24 cellular contexts compared by ENCODE assay signal in genomic region chr7:127833641-127834040, GRCh38.
DNase-seq lines count a peak whose midpoint lies in the region; ATAC-seq, FAIRE-seq and TF ChIP-seq lines count a peak whose summit lies in the region.
"Had no signal": no experiment of that assay in that cellular context is flagged by ENCODE, and none has a peak within 500 bp of the region (broad histone marks: within the 10 kb centered on the region; RNA-seq: fewer than 3 reads in every experiment).

No MANE protein-coding gene starts in this region.

- H3K4me3 ChIP-seq in HepG2 (replicated peaks in 1 of 3; ENCODE audit: insufficient read depth in 1 of 3, low read depth in 2 of 3, low read length in 3 of 3), result no peak overlapping the region
- H3K4me3 ChIP-seq in CD4-positive, alpha-beta memory T cell (ENCODE audit: low read length in 2 of 2), result no peak overlapping the region
- H3K4me3 ChIP-seq: HAP-1, left lung had no signal

- intact Hi-C loops in HepG2 (cut with micrococcal nuclease; ENCODE audit: unreplicated experiment), result no loop called here
- intact Hi-C loops in CD4-positive, alpha-beta memory T cell (cut with micrococcal nuclease), result no loop called here

- CTCF ChIA-PET in HepG2 (lab: Yijun Ruan, JAX; ENCODE audit: low intra/inter-chr PET ratio, low total read pairs), result no interaction called here
- CTCF ChIA-PET in CD4-positive, alpha-beta memory T cell (lab: Charles Lee; ENCODE audit: partially characterized antibody), result no interaction called here

- no peak for FAIRE-seq in HepG2 (lab: Jason Lieb, UNC)
- FAIRE-seq: astrocyte, urothelium cell line had no signal

- peaks cover 0 to 9% (median 4%) of the 10 kb centered on the region in 4 donors for H3K4me1 Mint-ChIP-seq in CD4-positive, alpha-beta memory T cell

- H3K27ac ChIP-seq in HepG2 (ENCODE audit: extremely low read length, insufficient read depth, low read length), result no peak overlapping the region
- H3K27ac ChIP-seq in CD4-positive, alpha-beta memory T cell (ENCODE audit: low read depth, low read length), result no peak overlapping the region
- H3K27ac ChIP-seq: VCaP had no signal

- 100% methylated on average over 1 of the region's 1 CpG for WGBS in HepG2 (ENCODE audit: low lambda C conversion rate)

- peaks cover 21 to 50% of the 10 kb centered on the region in 2 donors for H3K36me3 Mint-ChIP-seq in CD4-positive, alpha-beta memory T cell

- POLR2A ChIA-PET in HepG2 (lab: Yijun Ruan, JAX), result no interaction called here
- POLR2A ChIA-PET in CD4-positive, alpha-beta memory T cell (lab: Charles Lee; ENCODE audit: partially characterized antibody), result no interaction called here

- no peaks in the 10 kb centered on the region for H3K27me3 Mint-ChIP-seq in CD4-positive, alpha-beta memory T cell
- H3K27me3 Mint-ChIP-seq: CD8-positive, alpha-beta memory T cell; T-cell had no signal

- H3K27me3 ChIP-seq in HepG2 (ENCODE audit: control insufficient read depth in 1 of 2, insufficient read depth in 2 of 2, low read length in 2 of 2), result no peaks in the 10 kb centered on the region
- no peaks in the 10 kb centered on the region for H3K27me3 ChIP-seq in CD4-positive, alpha-beta memory T cell (ENCODE audit: insufficient read depth, low read length)
- H3K27me3 ChIP-seq: left lung had no signal

- in situ Hi-C loops in HepG2 (cut with HindIII; ENCODE audit: extremely low pct_ligation_motif_present, low pct_unique_long_range_greater_than_20kb), result no loop called here

- H4K20me1 ChIP-seq in HepG2 (ENCODE audit: insufficient read depth, low read length), result no peaks in the 10 kb centered on the region

- peaks cover 1 to 10% of the 10 kb centered on the region in 2 experiments; a peak in 2 of 5 replicates for H3K36me3 ChIP-seq in HepG2 (replicated peaks in 1 of 2; ENCODE audit: control insufficient read depth in 1 of 2, insufficient read depth in 2 of 2, low read length in 2 of 2)
- no peaks in the 10 kb centered on the region for H3K36me3 ChIP-seq in CD4-positive, alpha-beta memory T cell (ENCODE audit: insufficient read depth, low read length)
- H3K36me3 ChIP-seq: HAP-1 had no signal

- no peak for TF ChIP-seq POLR2A in HepG2 (IDR thresholded peaks at IDR 0.05; ENCODE audit: insufficient read depth in 1 of 2, low read depth in 2 of 2, low read length in 2 of 2)

- DNase-seq in AML-193 (lab: John Stamatoyannopoulos, UW) (peak; percentile 73 to 77), MV-4-11 (lab: John Stamatoyannopoulos, UW) (peak; percentile 84), dedifferentiated amniotic fluid mesenchymal stem cell (ENCODE audit: extremely low spot score) (peak; percentile 35), HepG2 (ENCODE audit: low spot score) (no peak), NCI-H2081 treated with DMSO at 0.1 percent for 48 hours (lab: John Stamatoyannopoulos, UW) (no peak)
- DNase-seq in activated CD8-positive, alpha-beta memory T cell treated with anti-CD3 and anti-CD28 coated beads, Interleukin-2, amount 50 U/mL, for 48 hours, result no peak
- no peak for DNase-seq in CD4-positive, alpha-beta memory T cell
- DNase-seq: activated naive CD4-positive, alpha-beta T cell treated with anti-CD3 and anti-CD28 coated beads for 36 hours; activated T-cell treated with anti-CD3 and anti-CD28 coated beads for 4 hours; CD8-positive, alpha-beta memory T cell; DMS79 treated with DMSO at 0.1 percent for 48 hours; glutamatergic neuron; left lung; MM.1S; NCI-H2029; NCI-H446 treated with DMSO at 0.1 percent for 48 hours; stimulated activated CD8-positive, alpha-beta memory T cell treated with anti-CD3 and anti-CD28 coated beads, Interleukin-4, amount 100 ng/mL, for 48 hours; substantia nigra; T-cell had no signal

- no peaks in the 10 kb centered on the region for H3K9me3 ChIP-seq in HepG2 (ENCODE audit: low read length)
- H3K9me3 ChIP-seq in CD4-positive, alpha-beta memory T cell (ENCODE audit: control insufficient read depth in 1 of 2, low read length in 2 of 2), result no peaks in the 10 kb centered on the region
- H3K9me3 ChIP-seq: HAP-1 had no signal

- TF ChIP-seq EP300 in HepG2 (IDR thresholded peaks at IDR 0.05; ENCODE audit: low read depth in 2 of 2, low read length in 2 of 2) (no peak), HepG2 (CRISPR knock-in tag; IDR thresholded peaks at IDR 0.05; ENCODE audit: borderline replicate concordance) (no peak)

- no peak overlapping the region for H2AFZ ChIP-seq in HepG2 (ENCODE audit: low read length)

- TF ChIP-seq RAD21 in HepG2 (CRISPR knock-in tag; IDR thresholded peaks at IDR 0.05), result no peak

- H3K79me2 ChIP-seq in HepG2 (ENCODE audit: insufficient read depth, low read length), result peaks cover 8% of the 10 kb centered on the region

- peaks cover 0 to 16% (median 9%) of the 10 kb centered on the region in 8 donors for H3K9me3 Mint-ChIP-seq in CD4-positive, alpha-beta memory T cell

- ATAC-seq in HepG2 (no peak), HG03378 (IDR thresholded peaks at IDR 0.05; ENCODE audit: unreplicated experiment) (no peak)
- ATAC-seq: left lung, T-cell had no signal

- H3K4me3 Mint-ChIP-seq in CD4-positive, alpha-beta memory T cell, result no peak overlapping the region
- H3K4me3 Mint-ChIP-seq: activated naive CD4-positive, alpha-beta T cell treated with anti-CD3 and anti-CD28 coated beads for 36 hours; CD8-positive, alpha-beta memory T cell; T-cell had no signal

- H3K4me2 ChIP-seq in HepG2 (ENCODE audit: low read depth, low read length), result no peak overlapping the region

- no peak overlapping the region for H3K27ac Mint-ChIP-seq in CD4-positive, alpha-beta memory T cell
- H3K27ac Mint-ChIP-seq: activated naive CD4-positive, alpha-beta T cell treated with anti-CD3 and anti-CD28 coated beads for 36 hours; CD8-positive, alpha-beta memory T cell; T-cell had no signal

- H3K9ac ChIP-seq in HepG2 (ENCODE audit: insufficient read depth, low read depth, low read length), result no peak overlapping the region

- no peak for TF ChIP-seq CTCF in HepG2 (CRISPR knock-in tag; IDR thresholded peaks at IDR 0.05)

- H3K4me1 ChIP-seq in HepG2 (ENCODE audit: insufficient read depth, low read length), result peaks cover 6% of the 10 kb centered on the region; the same call in 1 of the 2 replicates
- H3K4me1 ChIP-seq in CD4-positive, alpha-beta memory T cell (ENCODE audit: insufficient read depth, low read length), result no peaks in the 10 kb centered on the region
- H3K4me1 ChIP-seq: HAP-1 had no signal

- no TSS peak for BruUV-seq in HepG2 (replicated peaks; lab: Mats Ljungman, UMichigan)

TF ChIP-seq in HepG2, 621 proteins besides CTCF, POLR2A, EP300 and RAD21:
- TF ChIP-seq TAF15 (IDR thresholded peaks at IDR 0.05; ENCODE audit: low read depth, low read length, poor library complexity, severe bottlenecking), result no peak
- TF ChIP-seq GABPB1 (CRISPR knock-in tag; IDR thresholded peaks at IDR 0.05), result no peak
- no peak for TF ChIP-seq ZNF772 (CRISPR knock-in tag; IDR thresholded peaks at IDR 0.05)
- no peak for TF ChIP-seq ZNF333 (CRISPR knock-in tag; IDR thresholded peaks at IDR 0.05; ENCODE audit: borderline replicate concordance)
- no peak for TF ChIP-seq CCAR2 (optimal IDR thresholded peaks at IDR 0.05; ENCODE audit: low read depth, low read length)
- no peak for TF ChIP-seq DNMT1 (CRISPR knock-in tag; IDR thresholded peaks at IDR 0.05)
- TF ChIP-seq, protein P1, sequence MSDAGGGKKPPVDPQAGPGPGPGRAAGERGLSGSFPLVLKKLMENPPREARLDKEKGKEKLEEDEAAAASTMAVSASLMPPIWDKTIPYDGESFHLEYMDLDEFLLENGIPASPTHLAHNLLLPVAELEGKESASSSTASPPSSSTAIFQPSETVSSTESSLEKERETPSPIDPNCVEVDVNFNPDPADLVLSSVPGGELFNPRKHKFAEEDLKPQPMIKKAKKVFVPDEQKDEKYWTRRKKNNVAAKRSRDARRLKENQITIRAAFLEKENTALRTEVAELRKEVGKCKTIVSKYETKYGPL (CRISPR knock-in tag; IDR thresholded peaks at IDR 0.05), result no peak
- TF ChIP-seq CEBPB (IDR thresholded peaks at IDR 0.05; ENCODE audit: borderline replicate concordance, low read depth, low read length), result peak; percentile 76
- TF ChIP-seq, protein P2, sequence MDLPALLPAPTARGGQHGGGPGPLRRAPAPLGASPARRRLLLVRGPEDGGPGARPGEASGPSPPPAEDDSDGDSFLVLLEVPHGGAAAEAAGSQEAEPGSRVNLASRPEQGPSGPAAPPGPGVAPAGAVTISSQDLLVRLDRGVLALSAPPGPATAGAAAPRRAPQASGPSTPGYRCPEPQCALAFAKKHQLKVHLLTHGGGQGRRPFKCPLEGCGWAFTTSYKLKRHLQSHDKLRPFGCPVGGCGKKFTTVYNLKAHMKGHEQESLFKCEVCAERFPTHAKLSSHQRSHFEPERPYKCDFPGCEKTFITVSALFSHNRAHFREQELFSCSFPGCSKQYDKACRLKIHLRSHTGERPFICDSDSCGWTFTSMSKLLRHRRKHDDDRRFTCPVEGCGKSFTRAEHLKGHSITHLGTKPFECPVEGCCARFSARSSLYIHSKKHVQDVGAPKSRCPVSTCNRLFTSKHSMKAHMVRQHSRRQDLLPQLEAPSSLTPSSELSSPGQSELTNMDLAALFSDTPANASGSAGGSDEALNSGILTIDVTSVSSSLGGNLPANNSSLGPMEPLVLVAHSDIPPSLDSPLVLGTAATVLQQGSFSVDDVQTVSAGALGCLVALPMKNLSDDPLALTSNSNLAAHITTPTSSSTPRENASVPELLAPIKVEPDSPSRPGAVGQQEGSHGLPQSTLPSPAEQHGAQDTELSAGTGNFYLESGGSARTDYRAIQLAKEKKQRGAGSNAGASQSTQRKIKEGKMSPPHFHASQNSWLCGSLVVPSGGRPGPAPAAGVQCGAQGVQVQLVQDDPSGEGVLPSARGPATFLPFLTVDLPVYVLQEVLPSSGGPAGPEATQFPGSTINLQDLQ (CRISPR knock-in tag; IDR thresholded peaks at IDR 0.05), result no peak
- peak; percentile 12; the same call in 1 of the 2 replicates for TF ChIP-seq CEBPG (CRISPR knock-in tag; IDR thresholded peaks at IDR 0.05)
- no peak for TF ChIP-seq XBP1 (CRISPR knock-in tag; IDR thresholded peaks at IDR 0.05)
- no peak for TF ChIP-seq RBAK (CRISPR knock-in tag; IDR thresholded peaks at IDR 0.05)
- TF ChIP-seq NR3C1 (CRISPR knock-in tag; IDR thresholded peaks at IDR 0.05), result no peak
- TF ChIP-seq ZNF225 (CRISPR knock-in tag; IDR thresholded peaks at IDR 0.05), result no peak
- TF ChIP-seq IRF2 (CRISPR knock-in tag; IDR thresholded peaks at IDR 0.05), result no peak
- no peak for TF ChIP-seq KMT2A (CRISPR knock-in tag; IDR thresholded peaks at IDR 0.05)
TF ChIP-seq in HepG2: peak in this region for 2.

Comparison
In these comparisons a context has a peak if more than half of its experiments do, and no peak if none do; other contexts are left out.
1. DNase-seq: peak in AML-193 (2 of 2), MV-4-11 (single experiment) and dedifferentiated amniotic fluid mesenchymal stem cell (single experiment); none in HepG2 (single experiment), NCI-H2081 treated with DMSO at 0.1 percent for 48 hours (single experiment), activated CD8-positive, alpha-beta memory T cell treated with anti-CD3 and anti-CD28 coated beads, Interleukin-2, amount 50 U/mL, for 48 hours (single experiment) and CD4-positive, alpha-beta memory T cell (0 of 5).